Comparison of ENCODE assay signal across 1 cellular context in genomic region chr12:102201662-102202061, GRCh38.
TF ChIP-seq lines count a peak whose summit lies in the region.

No MANE protein-coding gene starts in this region.

TF ChIP-seq in SK-N-SH, 30 proteins besides CTCF, POLR2A, EP300 and RAD21 (continued from another document):
- no peak for TF ChIP-seq FOXJ3 (CRISPR knock-in tag; IDR thresholded peaks at IDR 0.05)
